In genomic region chr14:23327947-23328744, GRCh38 we compare ENCODE assay signal across 8 cellular contexts. TPM values are rescaled to one million over a fixed set of nuclear protein-coding genes. Genes with fewer than 3 reads are reported as not detected.
DNase-seq lines count a peak whose midpoint lies in the region; ATAC-seq, FAIRE-seq and TF ChIP-seq lines count a peak whose summit lies in the region.

No MANE protein-coding gene starts in this region.

- peak; percentile 54 for FAIRE-seq in endometrium (lab: Jason Lieb, UNC)

- DNase-seq in Calu3 (peak; percentile 65), NCI-H82 treated with DMSO at 0.1 percent for 48 hours (lab: John Stamatoyannopoulos, UW; ENCODE audit: unreplicated experiment) (peak; percentile 98), middle frontal gyrus (ENCODE audit: extremely low spot score, low spot score) (peak; percentile 52)
- peak; percentile 86 for DNase-seq in activated CD8-positive, alpha-beta T cell treated with anti-CD3 and anti-CD28 coated beads for 36 hours

- H3K9me3 Mint-ChIP-seq in Calu3 (ENCODE audit: low read depth, unreplicated experiment): no peaks in the 10 kb centered on the region
- H3K9me3 Mint-ChIP-seq in activated CD8-positive, alpha-beta T cell treated with anti-CD3 and anti-CD28 coated beads for 36 hours: no peaks in the 10 kb centered on the region
- no peaks in the 10 kb centered on the region for H3K9me3 Mint-ChIP-seq in stimulated activated memory B cell treated with anti-CD40 and anti-IgM and Interleukin-4, amounts not matched to agents 10 μg/mL and 1 μg/mL and 100 μg/mL, for 72 hours

- H3K4me3 Mint-ChIP-seq in Calu3 (ENCODE audit: low read depth, unreplicated experiment): no peak overlapping the region
- H3K4me3 Mint-ChIP-seq in activated CD8-positive, alpha-beta T cell treated with anti-CD3 and anti-CD28 coated beads for 36 hours: no peak overlapping the region
- no peak overlapping the region for H3K4me3 Mint-ChIP-seq in stimulated activated memory B cell treated with anti-CD40 and anti-IgM and Interleukin-4, amounts not matched to agents 10 μg/mL and 1 μg/mL and 100 μg/mL, for 72 hours

- TF ChIP-seq CTCF in Calu3 (IDR thresholded peaks at IDR 0.05; ENCODE audit: unreplicated experiment): peak; percentile 72
- peak; percentile 86 for TF ChIP-seq CTCF in activated CD8-positive, alpha-beta T cell treated with anti-CD3 and anti-CD28 coated beads for 36 hours (IDR thresholded peaks at IDR 0.05)

- no peak overlapping the region for H3K27ac Mint-ChIP-seq in Calu3 (ENCODE audit: unreplicated experiment)
- no peak overlapping the region for H3K27ac Mint-ChIP-seq in activated CD8-positive, alpha-beta T cell treated with anti-CD3 and anti-CD28 coated beads for 36 hours
- H3K27ac Mint-ChIP-seq in stimulated activated memory B cell treated with anti-CD40 and anti-IgM and Interleukin-4, amounts not matched to agents 10 μg/mL and 1 μg/mL and 100 μg/mL, for 72 hours: no peak overlapping the region

- H3K4me1 Mint-ChIP-seq in Calu3 (ENCODE audit: low read depth, unreplicated experiment): peaks cover 12% of the 10 kb centered on the region
- H3K4me1 Mint-ChIP-seq in activated CD8-positive, alpha-beta T cell treated with anti-CD3 and anti-CD28 coated beads for 36 hours (ENCODE audit: low read depth): peaks cover 18% of the 10 kb centered on the region
- peaks cover 9% of the 10 kb centered on the region for H3K4me1 Mint-ChIP-seq in stimulated activated memory B cell treated with anti-CD40 and anti-IgM and Interleukin-4, amounts not matched to agents 10 μg/mL and 1 μg/mL and 100 μg/mL, for 72 hours

- ATAC-seq in HG03442 (IDR thresholded peaks at IDR 0.05; ENCODE audit: unreplicated experiment): peak; percentile 64
- peak; percentile 88 for ATAC-seq in activated CD8-positive, alpha-beta T cell treated with anti-CD3 and anti-CD28 coated beads for 36 hours
- ATAC-seq in stimulated activated memory B cell treated with anti-CD40 and anti-IgM and Interleukin-4, amounts not matched to agents 10 μg/mL and 1 μg/mL and 100 μg/mL, for 72 hours: peak; percentile 59
- ATAC-seq in GM19324 (IDR thresholded peaks at IDR 0.05; ENCODE audit: low FRiP score, unreplicated experiment): no peak

- peaks cover 37% of the 10 kb centered on the region for H3K36me3 Mint-ChIP-seq in Calu3 (ENCODE audit: insufficient read depth, unreplicated experiment)
- peaks cover 22% of the 10 kb centered on the region for H3K36me3 Mint-ChIP-seq in activated CD8-positive, alpha-beta T cell treated with anti-CD3 and anti-CD28 coated beads for 36 hours (ENCODE audit: low read depth)
- H3K36me3 Mint-ChIP-seq in stimulated activated memory B cell treated with anti-CD40 and anti-IgM and Interleukin-4, amounts not matched to agents 10 μg/mL and 1 μg/mL and 100 μg/mL, for 72 hours: peaks cover 21% of the 10 kb centered on the region

- H3K27me3 Mint-ChIP-seq in Calu3 (ENCODE audit: unreplicated experiment): no peaks in the 10 kb centered on the region
- no peaks in the 10 kb centered on the region for H3K27me3 Mint-ChIP-seq in activated CD8-positive, alpha-beta T cell treated with anti-CD3 and anti-CD28 coated beads for 36 hours
- no peaks in the 10 kb centered on the region for H3K27me3 Mint-ChIP-seq in stimulated activated memory B cell treated with anti-CD40 and anti-IgM and Interleukin-4, amounts not matched to agents 10 μg/mL and 1 μg/mL and 100 μg/mL, for 72 hours

- intact Hi-C loops in Calu3 (cut with micrococcal nuclease; ENCODE audit: unreplicated experiment): loop anchor here (1.0 to 10.0 kb wide), 3 partner anchors 52 to 227 kb away; partner anchors contain the start of genes THTPA and ZFHX2
- intact Hi-C loops in activated CD8-positive, alpha-beta T cell treated with anti-CD3 and anti-CD28 coated beads for 36 hours (cut with micrococcal nuclease): loop anchor here (2.0 kb wide), 1 partner anchor 53 kb away; no protein-coding TSS in a partner anchor

- no TSS peak for BruUV-seq in Calu3 (replicated peaks; lab: Mats Ljungman, UMichigan)

- POLR2A ChIA-PET in activated CD8-positive, alpha-beta T cell treated with anti-CD3 and anti-CD28 coated beads for 36 hours (lab: Charles Lee): interaction anchor here (1.3 to 2.7 kb wide), 3 partner anchors 24 to 52 kb away, joined by 3 to 11 read pairs (median 3); partner anchors contain the start of gene PPP1R3E

- CTCF ChIA-PET in Calu3 (lab: Charles Lee): no interaction called here
- CTCF ChIA-PET in activated CD8-positive, alpha-beta T cell treated with anti-CD3 and anti-CD28 coated beads for 36 hours (lab: Charles Lee): interaction anchor here (0.8 to 7.0 kb wide), 12 partner anchors 15 to 233 kb away, joined by 3 to 86 read pairs (median 4); partner anchors contain the start of gene SLC22A17

RNA-seq across cellular contexts. Expression of gene PABPN1, which starts 6.9 kb away (rescaled TPM):
- total RNA-seq in Calu3 (2022): 173 and 181 TPM in 2 replicates
- 100 to 1,000 TPM; 258 to 260 TPM for total RNA-seq in activated CD8-positive, alpha-beta T cell treated with anti-CD3 and anti-CD28 coated beads for 36 hours

RNA-seq across cellular contexts. Expression of gene BCL2L2, which starts 21.5 kb away (rescaled TPM):
- total RNA-seq in Calu3 (2022): 19.0 and 21.3 TPM in 2 replicates
- 1 to 10 TPM; 1.1 to 1.3 TPM for total RNA-seq in activated CD8-positive, alpha-beta T cell treated with anti-CD3 and anti-CD28 coated beads for 36 hours

RNA-seq across cellular contexts. Expression of gene SLC22A17, which starts 24.5 kb away (rescaled TPM):
- total RNA-seq in Calu3 (2022): 0.39 and 0.61 TPM in 2 replicates
- 1 to 10 TPM; 2.3 TPM for total RNA-seq in activated CD8-positive, alpha-beta T cell treated with anti-CD3 and anti-CD28 coated beads for 36 hours

RNA-seq across cellular contexts. Expression of gene PPP1R3E, which starts 25.5 kb away (rescaled TPM):
- 12.8 and 16.2 TPM in 2 replicates for total RNA-seq in Calu3 (2022)
- total RNA-seq in activated CD8-positive, alpha-beta T cell treated with anti-CD3 and anti-CD28 coated beads for 36 hours: 10 to 100 TPM; 43.9 to 47.9 TPM

RNA-seq across cellular contexts. Expression of gene EFS, which starts 36.8 kb away (rescaled TPM):
- not detected in 2 replicates for total RNA-seq in Calu3 (2022)
- total RNA-seq in activated CD8-positive, alpha-beta T cell treated with anti-CD3 and anti-CD28 coated beads for 36 hours: not detected
